24 cellular contexts compared by ENCODE assay signal in genomic region chr3:64365877-64366276, GRCh38.
"Had no signal": no experiment of that assay in that cellular context is flagged by ENCODE, and none has a peak within 500 bp of the region (broad histone marks: within the 10 kb centered on the region; RNA-seq: fewer than 3 reads in every experiment).

No MANE protein-coding gene starts in this region.

- ATAC-seq: effector memory CD8-positive, alpha-beta T cell; esophagus mucosa; foreskin keratinocyte; gastroesophageal sphincter; heart left ventricle; left cardiac atrium; left lung; left ventricle myocardium superior; lower lobe of right lung; naive thymus-derived CD4-positive, alpha-beta T cell had no signal

- H3K9me3 ChIP-seq: colonic mucosa, gastroesophageal sphincter, heart left ventricle, left lung, lower lobe of right lung had no signal

- FAIRE-seq: endometrium, frontal cortex, keratinocyte had no signal

- DNase-seq: colonic mucosa; cortex of kidney; effector CD8-positive, alpha-beta T cell; effector memory CD8-positive, alpha-beta T cell; endodermal cell; erythroblast; foreskin keratinocyte; heart left ventricle; hypothalamus; immature natural killer cell; left cardiac atrium; left lung; left ventricle myocardium superior; lower lobe of right lung; mesendoderm; midbrain; naive thymus-derived CD4-positive, alpha-beta T cell had no signal

- H3K4me3 ChIP-seq: colonic mucosa, gastroesophageal sphincter, heart left ventricle, hepatocyte, left lung, lower lobe of right lung had no signal

- H3K4me2 ChIP-seq: hepatocyte had no signal

- H3K27me3 ChIP-seq: colonic mucosa, foreskin keratinocyte, gastroesophageal sphincter, heart left ventricle, hepatocyte, left lung had no signal

- H3K36me3 ChIP-seq: colonic mucosa, gastroesophageal sphincter, heart left ventricle, left lung, lower lobe of right lung had no signal

- H3K27ac ChIP-seq: colonic mucosa, epithelial cell of prostate, foreskin keratinocyte, gastroesophageal sphincter, heart left ventricle, hepatocyte, left lung, lower lobe of right lung had no signal

- H3K4me1 ChIP-seq: colonic mucosa, foreskin keratinocyte, heart left ventricle, lower lobe of right lung had no signal

- H2AFZ ChIP-seq: hepatocyte had no signal
